In genomic region chr1:89519779-89520358, GRCh38 we compare ENCODE assay signal across 8 cellular contexts. TPM values are rescaled to one million over a fixed set of nuclear protein-coding genes. Genes with fewer than 3 reads are reported as not detected.
DNase-seq lines count a peak whose midpoint lies in the region; ATAC-seq, FAIRE-seq and TF ChIP-seq lines count a peak whose summit lies in the region.

No MANE protein-coding gene starts in this region.

- no peaks in the 10 kb centered on the region for H3K36me3 Mint-ChIP-seq in osteocyte (ENCODE audit: unreplicated experiment)

- FAIRE-seq in frontal cortex (lab: Jason Lieb, UNC), result no peak

- no peak for TF ChIP-seq EP300 in suprapubic skin (IDR thresholded peaks at IDR 0.05)

- peaks cover 6% of the 10 kb centered on the region for H3K4me1 Mint-ChIP-seq in osteocyte (ENCODE audit: unreplicated experiment)

- 98% methylated on average over 1 of the region's 1 CpG for WGBS in suprapubic skin

- no peak overlapping the region for H3K27ac Mint-ChIP-seq in osteocyte (ENCODE audit: unreplicated experiment)

- H3K27ac ChIP-seq in suprapubic skin, result no peak overlapping the region

- H3K27me3 Mint-ChIP-seq in osteocyte (ENCODE audit: unreplicated experiment), result peaks cover 6% of the 10 kb centered on the region

- H3K4me3 ChIP-seq in suprapubic skin, result no peak overlapping the region

- H3K4me3 Mint-ChIP-seq in osteocyte (ENCODE audit: unreplicated experiment), result no peak overlapping the region

- H3K9me3 ChIP-seq in suprapubic skin, result no peaks in the 10 kb centered on the region

- no peaks in the 10 kb centered on the region for H3K9me3 Mint-ChIP-seq in osteocyte (ENCODE audit: unreplicated experiment)

- DNase-seq in DMS114 treated with DMSO at 0.1 percent for 48 hours (lab: John Stamatoyannopoulos, UW; ENCODE audit: unreplicated experiment) (peak; percentile 43), T-helper 22 cell (ENCODE audit: low read depth) (peak; percentile 3), osteocyte (ENCODE audit: extremely low spot score, unreplicated experiment) (no peak), frontal cortex (ENCODE audit: low spot score in 2 of 2) (no peak), suprapubic skin (ENCODE audit: low spot score in 2 of 2) (no peak)
- peak; percentile 16 for DNase-seq in effector CD4-positive, alpha-beta T cell

- no peaks in the 10 kb centered on the region for H3K36me3 ChIP-seq in suprapubic skin

- peaks cover 12% of the 10 kb centered on the region for H3K4me1 ChIP-seq in suprapubic skin

- ATAC-seq in GM19328 (IDR thresholded peaks at IDR 0.05; ENCODE audit: unreplicated experiment) (peak; percentile 41), HG03575 (IDR thresholded peaks at IDR 0.05; ENCODE audit: extremely low read depth, insufficient number of reproducible peaks, low FRiP score, unreplicated experiment) (peak; percentile 62)

- no peak for TF ChIP-seq POLR2A in suprapubic skin (IDR thresholded peaks at IDR 0.05)

- TF ChIP-seq CTCF in osteocyte (IDR thresholded peaks at IDR 0.05), result peak; percentile 66
- TF ChIP-seq CTCF in suprapubic skin (IDR thresholded peaks at IDR 0.05), result peak in 1 of 2 donors; percentile 70

- no peaks in the 10 kb centered on the region for H3K27me3 ChIP-seq in suprapubic skin

RNA-seq across cellular contexts. Expression of gene LRRC8B, which starts 4.8 kb away (rescaled TPM):
- 2.3 and 4.1 TPM in 2 replicates for total RNA-seq in osteocyte
- total RNA-seq in frontal cortex, result 39.1 TPM
- 10 to 100 TPM; 11.1 to 26.6 (median 13.9) TPM for total RNA-seq in suprapubic skin

Comparison
In these comparisons a context has a peak if more than half of its experiments do, and no peak if none do; other contexts are left out.
1. DNase-seq: peak in DMS114 treated with DMSO at 0.1 percent for 48 hours (single experiment), T-helper 22 cell (single experiment) and effector CD4-positive, alpha-beta T cell (single experiment); none in osteocyte (single experiment), frontal cortex (0 of 2) and suprapubic skin (0 of 2).